ENCODE assay signal across 8 cellular contexts in genomic region chr9:112443200-112443599, GRCh38. TPM values are rescaled to one million over a fixed set of nuclear protein-coding genes. Genes with fewer than 3 reads are reported as not detected.
DNase-seq lines count a peak whose midpoint lies in the region; ATAC-seq and TF ChIP-seq lines count a peak whose summit lies in the region.

No MANE protein-coding gene starts in this region.

- no peaks in the 10 kb centered on the region for H3K36me3 ChIP-seq in breast epithelium
- no peaks in the 10 kb centered on the region for H3K36me3 ChIP-seq in OCI-LY3 (replicated peaks; ENCODE audit: low read depth, low read length)
- peaks cover 0 to 48% of the 10 kb centered on the region in 2 donors for H3K36me3 ChIP-seq in gastroesophageal sphincter

- no peaks in the 10 kb centered on the region for H3K79me2 ChIP-seq in OCI-LY3 (ENCODE audit: low read length)

- CTCF ChIA-PET in MCF 10A (lab: Yijun Ruan, JAX), result interaction anchor here (0.6 to 2.8 kb wide), 21 partner anchors 8 to 680 kb away, joined by 3 to 10 read pairs (median 4); no protein-coding TSS in a partner anchor

- H3K4me3 Mint-ChIP-seq in MCF 10A (ENCODE audit: unreplicated experiment), result no peak overlapping the region

- H2AFZ ChIP-seq in OCI-LY3 (ENCODE audit: low read depth, low read length), result no peak overlapping the region

- peaks cover 14% of the 10 kb centered on the region for H3K4me1 Mint-ChIP-seq in MCF 10A (ENCODE audit: insufficient read depth, unreplicated experiment)

- ATAC-seq in gastroesophageal sphincter, result no peak

- H3K4me3 ChIP-seq in breast epithelium (no peak overlapping the region), OCI-LY3 (ENCODE audit: low read length) (no peak overlapping the region), gastroesophageal sphincter (no peak overlapping the region)

- TF ChIP-seq CTCF in MCF 10A (IDR thresholded peaks at IDR 0.05; ENCODE audit: unreplicated experiment) (peak; percentile 29), breast epithelium (IDR thresholded peaks at IDR 0.05) (peak in 1 of 3 donors; percentile 24), OCI-LY3 (IDR thresholded peaks at IDR 0.05; ENCODE audit: low read depth, low read length) (peak; percentile 63), gastroesophageal sphincter (IDR thresholded peaks at IDR 0.05) (peak in 2 of 4 experiments; percentile 32 to 45)

- intact Hi-C loops in MCF 10A (cut with micrococcal nuclease) (loop anchor here (1.0 to 10.0 kb wide), 4 partner anchors 222 to 382 kb away; no protein-coding TSS in a partner anchor), breast epithelium (cut with DNase I; ENCODE audit: low total_unique reads) (no loop called here)

- H3K4me2 ChIP-seq in OCI-LY3 (ENCODE audit: low read length), result no peak overlapping the region

- TF ChIP-seq POLR2A in breast epithelium (IDR thresholded peaks at IDR 0.05) (no peak), gastroesophageal sphincter (IDR thresholded peaks at IDR 0.05) (no peak)

- no peaks in the 10 kb centered on the region for H4K20me1 ChIP-seq in OCI-LY3 (ENCODE audit: insufficient read depth, low read length)

- no peaks in the 10 kb centered on the region for H3K9me3 ChIP-seq in breast epithelium
- H3K9me3 ChIP-seq in OCI-LY3 (ENCODE audit: insufficient read depth, low read length), result no peaks in the 10 kb centered on the region
- no peaks in the 10 kb centered on the region for H3K9me3 ChIP-seq in gastroesophageal sphincter

- H3K27ac ChIP-seq in breast epithelium (no peak overlapping the region), OCI-LY3 (ENCODE audit: low read length) (no peak overlapping the region), gastroesophageal sphincter (no peak overlapping the region)

- H3K9me3 Mint-ChIP-seq in MCF 10A (ENCODE audit: unreplicated experiment), result no peaks in the 10 kb centered on the region

- no peaks in the 10 kb centered on the region for H3K27me3 ChIP-seq in breast epithelium
- H3K27me3 ChIP-seq in OCI-LY3 (ENCODE audit: low read depth, low read length), result no peaks in the 10 kb centered on the region
- no peaks in the 10 kb centered on the region for H3K27me3 ChIP-seq in gastroesophageal sphincter

- no TSS peak for BruUV-seq in MCF 10A (replicated peaks; lab: Mats Ljungman, UMichigan)

- H3K27ac Mint-ChIP-seq in MCF 10A (ENCODE audit: low read depth, unreplicated experiment), result no peak overlapping the region

- DNase-seq in MCF 10A (ENCODE audit: unreplicated experiment), result peak; percentile 24
- DNase-seq in breast epithelium (ENCODE audit: low spot score in 2 of 2), result no peak
- DNase-seq in dermis blood vessel endothelial cell, result peak; percentile 58
- DNase-seq in pons (ENCODE audit: low spot score), result peak; percentile 39
- DNase-seq in NCI-H2107 (lab: John Stamatoyannopoulos, UW), result no peak
- DNase-seq in NCI-H1436 treated with DMSO at 0.1 percent for 48 hours (lab: John Stamatoyannopoulos, UW), result no peak

- no peaks in the 10 kb centered on the region for H3K4me1 ChIP-seq in breast epithelium
- peaks cover 6% of the 10 kb centered on the region; the same call in 1 of the 2 replicates for H3K4me1 ChIP-seq in OCI-LY3 (ENCODE audit: low read length)
- peaks cover 0 to 18% (median 0%) of the 10 kb centered on the region in 3 donors for H3K4me1 ChIP-seq in gastroesophageal sphincter

- H3K36me3 Mint-ChIP-seq in MCF 10A (ENCODE audit: insufficient read depth, unreplicated experiment), result peaks cover 16% of the 10 kb centered on the region

- TF ChIP-seq EP300 in gastroesophageal sphincter (IDR thresholded peaks at IDR 0.05), result no peak

- POLR2A ChIA-PET in MCF 10A (lab: Yijun Ruan, JAX), result interaction anchor here (0.6 to 0.8 kb wide), 2 partner anchors 275 to 376 kb away, joined by 3 read pairs; partner anchors contain the start of gene INIP

- H3K9ac ChIP-seq in OCI-LY3 (ENCODE audit: low read length), result no peak overlapping the region

- H3K27me3 Mint-ChIP-seq in MCF 10A (ENCODE audit: insufficient read depth, unreplicated experiment), result no peaks in the 10 kb centered on the region

RNA-seq across cellular contexts. Expression of gene KIAA1958, which starts 43.4 kb away (rescaled TPM):
- total RNA-seq in MCF 10A (2022) (4.9 and 5.8 TPM in 2 replicates), breast epithelium (10 to 100 TPM in 2 of 3 donors, 1 to 10 TPM in 1; 2.9 to 16.5 (median 11.8) TPM), dermis blood vessel endothelial cell (2.0 and 3.6 TPM in 2 replicates), gastroesophageal sphincter (1 to 10 TPM; 3.5 to 8.4 (median 3.9) TPM)

Comparison
In these comparisons a context has a peak if more than half of its experiments do, and no peak if none do; other contexts are left out.
1. DNase-seq: peak in MCF 10A (single experiment), dermis blood vessel endothelial cell (single experiment) and pons (single experiment); none in breast epithelium (0 of 2), NCI-H2107 (single experiment) and NCI-H1436 treated with DMSO at 0.1 percent for 48 hours (single experiment).